1 cellular context compared by ENCODE assay signal in genomic region chr1:165697881-165698842, GRCh38.
TF ChIP-seq lines count a peak whose summit lies in the region.

ALDH9A1 (minus strand) TSS chr1:165698562; CDS start chr1:165698558, 4 bp downstream.

TF ChIP-seq in HepG2, 621 proteins besides CTCF, POLR2A, EP300 and RAD21 (continued from another document and continues in another):
- TF ChIP-seq TFDP2 (CRISPR knock-in tag; IDR thresholded peaks at IDR 0.05), result peak; percentile 64; the same call in 1 of the 2 replicates
- no peak for TF ChIP-seq ATM (IDR thresholded peaks at IDR 0.05; ENCODE audit: borderline replicate concordance)
- no peak; the same call in 1 of the 2 replicates for TF ChIP-seq ELF3 (CRISPR knock-in tag; IDR thresholded peaks at IDR 0.05)
- TF ChIP-seq SALL2 (CRISPR knock-in tag; IDR thresholded peaks at IDR 0.05), result no peak; the same call in 1 of the 2 replicates
- TF ChIP-seq JARID2 (CRISPR knock-in tag; IDR thresholded peaks at IDR 0.05; ENCODE audit: insufficient replicate concordance), result peak; percentile 66
- TF ChIP-seq ZNF253 (CRISPR knock-in tag; IDR thresholded peaks at IDR 0.05; ENCODE audit: borderline replicate concordance), result no peak
- TF ChIP-seq PAX8 (CRISPR knock-in tag; IDR thresholded peaks at IDR 0.05; ENCODE audit: borderline replicate concordance), result no peak
- TF ChIP-seq KLF12 (CRISPR knock-in tag; IDR thresholded peaks at IDR 0.05; ENCODE audit: borderline replicate concordance), result 0 out of 2 replicates have a peak, but pooled peaks have one; percentile 47
- no peak for TF ChIP-seq NR1H2 (CRISPR knock-in tag; IDR thresholded peaks at IDR 0.05; ENCODE audit: borderline replicate concordance, low read depth)
- no peak for TF ChIP-seq IKZF4 (CRISPR knock-in tag; IDR thresholded peaks at IDR 0.05; ENCODE audit: borderline replicate concordance, low read depth, not compliant biosample characterization)
- TF ChIP-seq ZNF180 (CRISPR knock-in tag; IDR thresholded peaks at IDR 0.05; ENCODE audit: borderline replicate concordance, low read depth), result no peak
- peak; percentile 68; the same call in 1 of the 2 replicates for TF ChIP-seq ZMYM2 (CRISPR knock-in tag; IDR thresholded peaks at IDR 0.05)
- no peak for TF ChIP-seq ZNF83 (CRISPR knock-in tag; IDR thresholded peaks at IDR 0.05; ENCODE audit: borderline replicate concordance)
- TF ChIP-seq ZNF761 (CRISPR knock-in tag; conservative IDR thresholded peaks at IDR 0.05), result peak; percentile 39; the same call in 1 of the 2 replicates
- no peak; the same call in 1 of the 2 replicates for TF ChIP-seq THAP11 (CRISPR knock-in tag; IDR thresholded peaks at IDR 0.05)
- no peak for TF ChIP-seq CERS6 (CRISPR knock-in tag; IDR thresholded peaks at IDR 0.05)
- TF ChIP-seq NFE2 (CRISPR knock-in tag; IDR thresholded peaks at IDR 0.05), result no peak
- TF ChIP-seq BCL6 (CRISPR knock-in tag; IDR thresholded peaks at IDR 0.05), result no peak; the same call in 1 of the 2 replicates
- TF ChIP-seq ZNF558 (CRISPR knock-in tag; IDR thresholded peaks at IDR 0.05; ENCODE audit: borderline replicate concordance), result no peak; the same call in 1 of the 2 replicates
- no peak for TF ChIP-seq ZNF280D (CRISPR knock-in tag; IDR thresholded peaks at IDR 0.05)
- no peak for TF ChIP-seq SNAPC5 (CRISPR knock-in tag; IDR thresholded peaks at IDR 0.05; ENCODE audit: borderline replicate concordance)
- TF ChIP-seq ZNF275 (CRISPR knock-in tag; IDR thresholded peaks at IDR 0.05; ENCODE audit: borderline replicate concordance), result peak; percentile 82; the same call in 1 of the 2 replicates
- peak; percentile 93 for TF ChIP-seq ZFY (CRISPR knock-in tag; IDR thresholded peaks at IDR 0.05)
- TF ChIP-seq SRSF4 (IDR thresholded peaks at IDR 0.05; ENCODE audit: low read depth, low read length, poor library complexity, severe bottlenecking), result no peak
- TF ChIP-seq CSRNP2 (CRISPR knock-in tag; conservative IDR thresholded peaks at IDR 0.05; ENCODE audit: low read depth), result no peak
- peak; percentile 68; the same call in 1 of the 2 replicates for TF ChIP-seq ZNF670 (CRISPR knock-in tag; IDR thresholded peaks at IDR 0.05; ENCODE audit: borderline replicate concordance)
- TF ChIP-seq ZGPAT (CRISPR knock-in tag; IDR thresholded peaks at IDR 0.05), result peak; percentile 87; the same call in 1 of the 2 replicates
- TF ChIP-seq FOXJ3 (CRISPR knock-in tag; IDR thresholded peaks at IDR 0.05; ENCODE audit: borderline replicate concordance), result no peak
- TF ChIP-seq HMGXB3 (CRISPR knock-in tag; IDR thresholded peaks at IDR 0.05; ENCODE audit: borderline replicate concordance), result peak; percentile 64; the same call in 1 of the 2 replicates
- 0 out of 2 replicates have a peak, but pooled peaks have one; percentile 17 for TF ChIP-seq ZNF263 (CRISPR knock-in tag; IDR thresholded peaks at IDR 0.05)
- TF ChIP-seq ZNF660 (CRISPR knock-in tag; IDR thresholded peaks at IDR 0.05; ENCODE audit: borderline replicate concordance, low read depth), result no peak
- peak; percentile 51 for TF ChIP-seq NR2C2 (CRISPR knock-in tag; IDR thresholded peaks at IDR 0.05; ENCODE audit: borderline replicate concordance)
- no peak for TF ChIP-seq ISX (CRISPR knock-in tag; conservative IDR thresholded peaks at IDR 0.05)
- TF ChIP-seq NFE2L2 (IDR thresholded peaks at IDR 0.05; ENCODE audit: low read length), result no peak
- no peak for TF ChIP-seq SKI (IDR thresholded peaks at IDR 0.05; ENCODE audit: partially characterized antibody)
- TF ChIP-seq KMT2A (CRISPR knock-in tag; IDR thresholded peaks at IDR 0.05), result peak; percentile 48; the same call in 1 of the 2 replicates
- TF ChIP-seq MEF2D (CRISPR knock-in tag; IDR thresholded peaks at IDR 0.05), result 0 out of 2 replicates have a peak, but pooled peaks have one; percentile 22
- TF ChIP-seq KLF16 (CRISPR knock-in tag; IDR thresholded peaks at IDR 0.05), result peak in 1 of 2 experiments; percentile 72; a peak in 1 of 4 replicates
- 0 out of 2 replicates have a peak, but pooled peaks have one; percentile 35 for TF ChIP-seq ZNF230 (CRISPR knock-in tag; IDR thresholded peaks at IDR 0.05)
- no peak for TF ChIP-seq SMARCC2 (IDR thresholded peaks at IDR 0.05)
- peak; percentile 30; the same call in 1 of the 2 replicates for TF ChIP-seq ZBTB14 (CRISPR knock-in tag; IDR thresholded peaks at IDR 0.05)
- peak; percentile 68 for TF ChIP-seq ZNF782 (CRISPR knock-in tag; IDR thresholded peaks at IDR 0.05; ENCODE audit: borderline replicate concordance)
